ENCODE assay signal across 12 cellular contexts in the genomic region with DNA sequence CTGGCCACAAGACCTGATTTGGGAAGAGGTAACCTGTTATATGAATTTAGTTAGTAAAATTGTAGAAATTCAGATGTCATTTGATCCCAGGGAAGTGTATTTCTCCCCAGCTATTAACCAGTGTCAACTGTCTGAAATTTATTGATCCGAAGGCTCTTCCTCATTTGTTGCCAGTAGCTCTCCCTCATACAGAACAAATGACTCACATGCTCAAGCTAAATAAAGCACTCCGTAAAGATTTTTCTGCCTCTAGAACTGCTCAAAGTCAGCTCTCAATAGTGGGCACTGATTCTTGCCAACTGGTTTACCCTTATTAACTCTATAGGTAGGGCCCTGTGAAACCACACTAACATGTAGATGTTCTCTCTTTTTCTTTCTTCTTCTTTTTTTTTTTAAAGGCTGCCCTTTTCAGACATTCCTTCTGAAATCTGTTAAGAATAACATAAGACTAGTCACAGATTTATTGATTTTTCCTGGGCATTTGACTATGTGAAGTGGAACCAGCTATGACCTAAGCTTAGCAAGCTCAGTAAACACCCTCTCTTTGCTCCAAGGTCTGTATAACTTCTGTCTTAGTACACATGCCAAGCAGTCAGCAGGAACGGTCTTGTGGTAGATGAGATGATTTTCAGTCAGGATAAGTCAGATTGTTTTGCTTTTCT. TPM values are rescaled to one million over a fixed set of nuclear protein-coding genes. Genes with fewer than 3 reads are reported as not detected.
DNase-seq lines count a peak whose midpoint lies in the region; FAIRE-seq and TF ChIP-seq lines count a peak whose summit lies in the region.
"Had no signal": no experiment of that assay in that cellular context is flagged by ENCODE, and none has a peak within 500 bp of the region (broad histone marks: within the 10 kb centered on the region; RNA-seq: fewer than 3 reads in every experiment).

No MANE protein-coding gene starts in this region.

- dilution Hi-C loops in keratinocyte (cut with MboI; ENCODE audit: extremely low pct_ligation_motif_present, low sequenced_read_pairs), result no loop called here

- FAIRE-seq in keratinocyte (lab: Jason Lieb, UNC), result peak; percentile 76
- FAIRE-seq: GM12878 had no signal

- peak; percentile 71 for DNase-seq in NCI-H1092 treated with DMSO at 0.1 percent for 48 hours (lab: John Stamatoyannopoulos, UW)
- no peak for DNase-seq in NCI-H1092 (lab: John Stamatoyannopoulos, UW)
- DNase-seq in adipocyte (ENCODE audit: low read depth), result peak; percentile 40
- no peak for DNase-seq in keratinocyte (ENCODE audit: low read depth, low spot score)
- DNase-seq in tibial nerve (ENCODE audit: low spot score in 2 of 2), result no peak
- DNase-seq in activated naive CD4-positive, alpha-beta T cell treated with anti-CD3 and anti-CD28 coated beads for 36 hours, result no peak
- DNase-seq in GM13976 (ENCODE audit: low spot score), result no peak
- no peak for DNase-seq in SW 1271 (lab: John Stamatoyannopoulos, UW)
- DNase-seq: amniotic stem cell, right cardiac atrium, substantia nigra had no signal

- H3K27ac ChIP-seq in keratinocyte (ENCODE audit: control insufficient read depth, insufficient read depth, low read length) (no peak overlapping the region), tibial nerve (peak overlapping the region; percentile 44 to 90 (median 64))

- no peaks in the 10 kb centered on the region for H4K20me1 ChIP-seq in keratinocyte (ENCODE audit: control insufficient read depth, extremely low read depth, insufficient read depth, low read length)

- H3K27me3 Mint-ChIP-seq in activated naive CD4-positive, alpha-beta T cell treated with anti-CD3 and anti-CD28 coated beads for 36 hours (ENCODE audit: low read depth), result no peaks in the 10 kb centered on the region

- H3K4me1 ChIP-seq in adipocyte (ENCODE audit: control insufficient read depth, insufficient read depth, low read length), result peaks cover 23% of the 10 kb centered on the region
- H3K4me1 ChIP-seq in keratinocyte (ENCODE audit: control insufficient read depth, extremely low read depth, insufficient read depth, low read length), result peaks cover 10% of the 10 kb centered on the region
- H3K4me1 ChIP-seq in tibial nerve, result peaks cover 0 to 48% (median 11%) of the 10 kb centered on the region in 4 donors

- H3K9ac ChIP-seq in adipocyte (ENCODE audit: low read length) (peak overlapping the region; percentile 14), keratinocyte (ENCODE audit: control insufficient read depth, extremely low read depth, insufficient read depth, low read length) (no peak overlapping the region)

- H3K27me3 ChIP-seq in adipocyte (replicated peaks; ENCODE audit: control insufficient read depth, insufficient read depth, low read length) (no peaks in the 10 kb centered on the region), keratinocyte (ENCODE audit: control insufficient read depth, extremely low read depth, insufficient read depth, low read length) (no peaks in the 10 kb centered on the region), tibial nerve (no peaks in the 10 kb centered on the region)

- H3K27ac Mint-ChIP-seq in activated naive CD4-positive, alpha-beta T cell treated with anti-CD3 and anti-CD28 coated beads for 36 hours, result no peak overlapping the region

- no peak for TF ChIP-seq CTCF in keratinocyte (optimal IDR thresholded peaks at IDR 0.05 in 1 of 3, IDR thresholded peaks at IDR 0.05 in 1 of 3, conservative IDR thresholded peaks at IDR 0.05 in 1 of 3; ENCODE audit: extremely low read depth in 1 of 3, insufficient read depth in 2 of 3, low read length in 3 of 3)
- no peak for TF ChIP-seq CTCF in tibial nerve (IDR thresholded peaks at IDR 0.05)
- no peak for TF ChIP-seq CTCF in GM13976 (IDR thresholded peaks at IDR 0.05; ENCODE audit: borderline replicate concordance, control extremely low read depth, extremely low read depth, insufficient read depth, missing control alignments)

- no peak for TF ChIP-seq EP300 in tibial nerve (IDR thresholded peaks at IDR 0.05)

- no peaks in the 10 kb centered on the region for H3K9me1 ChIP-seq in keratinocyte (ENCODE audit: control insufficient read depth, extremely low read depth, insufficient read depth, low read length)

- H2AFZ ChIP-seq in keratinocyte (ENCODE audit: control insufficient read depth, low read length), result no peak overlapping the region

- H3K4me1 Mint-ChIP-seq in activated naive CD4-positive, alpha-beta T cell treated with anti-CD3 and anti-CD28 coated beads for 36 hours (ENCODE audit: low read depth), result peaks cover 5% of the 10 kb centered on the region

- H3K9me3 ChIP-seq in adipocyte (ENCODE audit: control insufficient read depth, low read length) (no peaks in the 10 kb centered on the region), keratinocyte (ENCODE audit: control insufficient read depth, low read depth, low read length) (no peaks in the 10 kb centered on the region), tibial nerve (peaks cover 0 to 4% (median 0%) of the 10 kb centered on the region in 4 donors)

- peaks cover 14% of the 10 kb centered on the region for H3K36me3 Mint-ChIP-seq in activated naive CD4-positive, alpha-beta T cell treated with anti-CD3 and anti-CD28 coated beads for 36 hours (ENCODE audit: low read depth)

- H3K4me2 ChIP-seq in keratinocyte (ENCODE audit: control insufficient read depth, extremely low read depth, insufficient read depth, low read depth, low read length), result peak overlapping the region; percentile 1

- no peak for TF ChIP-seq POLR2A in tibial nerve (IDR thresholded peaks at IDR 0.05)

- H3K4me3 Mint-ChIP-seq in activated naive CD4-positive, alpha-beta T cell treated with anti-CD3 and anti-CD28 coated beads for 36 hours, result no peak overlapping the region

- CTCF ChIA-PET in activated naive CD4-positive, alpha-beta T cell treated with anti-CD3 and anti-CD28 coated beads for 36 hours (lab: Charles Lee), result interaction anchor here (1.5 to 2.0 kb wide), 2 partner anchors 11 to 15 kb away, joined by 4 to 6 read pairs; no protein-coding TSS in a partner anchor

- H3K4me3 ChIP-seq in adipocyte (ENCODE audit: low read length) (peak overlapping the region; percentile 48), keratinocyte (ENCODE audit: control insufficient read depth in 2 of 3, extremely low read depth in 1 of 3, insufficient read depth in 2 of 3, low read depth in 1 of 3, low read length in 3 of 3) (no peak overlapping the region), tibial nerve (no peak overlapping the region)
- H3K4me3 ChIP-seq: GM12878 had no signal

- intact Hi-C loops in activated naive CD4-positive, alpha-beta T cell treated with anti-CD3 and anti-CD28 coated beads for 36 hours (cut with micrococcal nuclease), result no loop called here

- no peaks in the 10 kb centered on the region for H3K9me3 Mint-ChIP-seq in activated naive CD4-positive, alpha-beta T cell treated with anti-CD3 and anti-CD28 coated beads for 36 hours

- 35 to 58% methylated on average over 3 of the region's 3 CpGs for WGBS in tibial nerve, 2 donors

- in situ Hi-C loops in GM13976 (cut with MboI; ENCODE audit: low sequenced_read_pairs, unreplicated experiment), result no loop called here

- H3K36me3 ChIP-seq in adipocyte (ENCODE audit: control insufficient read depth, insufficient read depth, low read length, severe bottlenecking) (no peaks in the 10 kb centered on the region), keratinocyte (ENCODE audit: control insufficient read depth in 2 of 2, extremely low read depth in 1 of 2, insufficient read depth in 2 of 2, low read length in 2 of 2) (no peaks in the 10 kb centered on the region), tibial nerve (no peaks in the 10 kb centered on the region)

- no peaks in the 10 kb centered on the region for H3K79me2 ChIP-seq in keratinocyte (ENCODE audit: control insufficient read depth, insufficient read depth, low read length)

RNA-seq across cellular contexts. Expression of a gene that starts 21.8 kb away (rescaled TPM):
- polyA plus RNA-seq in keratinocyte, result 19.2 to 51.1 TPM (median 28.3 TPM) in 3 replicates
- polyA plus RNA-seq in keratinocyte (2011; ENCODE audit: low read depth), result 2.7 TPM
- polyA plus RNA-seq in keratinocyte (2011; cell fraction: cytosol; rRNA removed), result 25.2 and 27.3 TPM in 2 replicates
- 7.6 and 8.9 TPM in 2 replicates for polyA plus RNA-seq in keratinocyte (2011; cell fraction: nucleus; rRNA removed)
- 24.5 and 37.1 TPM in 2 replicates for polyA plus RNA-seq in keratinocyte (2012; ENCODE audit: low replicate concordance)
- 3.5 to 6.5 TPM (median 4.0 TPM) in 3 replicates for polyA minus RNA-seq in keratinocyte
- polyA minus RNA-seq in keratinocyte (2011; cell fraction: cytosol; rRNA and poly(A)+ RNA removed), result 12.3 TPM
- polyA minus RNA-seq in keratinocyte (2011; cell fraction: nucleus; rRNA and poly(A)+ RNA removed), result 2.5 and 3.3 TPM in 2 replicates
- total RNA-seq in tibial nerve, result 10 to 100 TPM; 14.4 to 21.9 (median 19.2) TPM
- 100 to 1,000 TPM; 219 to 223 TPM for total RNA-seq in activated naive CD4-positive, alpha-beta T cell treated with anti-CD3 and anti-CD28 coated beads for 36 hours

RNA-seq across cellular contexts. Expression of a gene that starts 56.0 kb away (rescaled TPM):
- 12.5 to 18.2 TPM (median 13.2 TPM) in 3 replicates for polyA plus RNA-seq in keratinocyte
- polyA plus RNA-seq in keratinocyte (2011; ENCODE audit: low read depth), result 8.9 TPM
- 11.8 and 20.9 TPM in 2 replicates for polyA plus RNA-seq in keratinocyte (2011; cell fraction: cytosol; rRNA removed)
- polyA plus RNA-seq in keratinocyte (2011; cell fraction: nucleus; rRNA removed), result 8.9 and 11.8 TPM in 2 replicates
- 4.8 and 7.9 TPM in 2 replicates for polyA plus RNA-seq in keratinocyte (2012; ENCODE audit: low replicate concordance)
- 4.1 to 12.2 TPM (median 9.9 TPM) in 3 replicates for polyA minus RNA-seq in keratinocyte
- polyA minus RNA-seq in keratinocyte (2011; cell fraction: cytosol; rRNA and poly(A)+ RNA removed), result 7.1 TPM
- polyA minus RNA-seq in keratinocyte (2011; cell fraction: nucleus; rRNA and poly(A)+ RNA removed), result 4.4 and 9.9 TPM in 2 replicates
- total RNA-seq in tibial nerve, result 10 to 100 TPM in 2 of 4 donors, 1 to 10 TPM in 2; 6.0 to 14.9 (median 10.2) TPM
- 10 to 100 TPM; 13.8 to 14.3 TPM for total RNA-seq in activated naive CD4-positive, alpha-beta T cell treated with anti-CD3 and anti-CD28 coated beads for 36 hours

Comparison
In these comparisons a context has a peak if more than half of its experiments do, and no peak if none do; other contexts are left out.
1. DNase-seq: peak in NCI-H1092 treated with DMSO at 0.1 percent for 48 hours (single experiment) and adipocyte (single experiment); none in NCI-H1092 (single experiment), keratinocyte (single experiment), tibial nerve (0 of 2), activated naive CD4-positive, alpha-beta T cell treated with anti-CD3 and anti-CD28 coated beads for 36 hours (single experiment), GM13976 (single experiment) and SW 1271 (0 of 2).
2. RNA of a gene that starts 21.8 kb away (total RNA-seq): 219 to 223 TPM in activated naive CD4-positive, alpha-beta T cell treated with anti-CD3 and anti-CD28 coated beads for 36 hours; 14.4 to 21.9 TPM in tibial nerve; every median in the first group is over 4 times any median in the second.